Comparison of ENCODE assay signal across 10 cellular contexts in the genomic region with DNA sequence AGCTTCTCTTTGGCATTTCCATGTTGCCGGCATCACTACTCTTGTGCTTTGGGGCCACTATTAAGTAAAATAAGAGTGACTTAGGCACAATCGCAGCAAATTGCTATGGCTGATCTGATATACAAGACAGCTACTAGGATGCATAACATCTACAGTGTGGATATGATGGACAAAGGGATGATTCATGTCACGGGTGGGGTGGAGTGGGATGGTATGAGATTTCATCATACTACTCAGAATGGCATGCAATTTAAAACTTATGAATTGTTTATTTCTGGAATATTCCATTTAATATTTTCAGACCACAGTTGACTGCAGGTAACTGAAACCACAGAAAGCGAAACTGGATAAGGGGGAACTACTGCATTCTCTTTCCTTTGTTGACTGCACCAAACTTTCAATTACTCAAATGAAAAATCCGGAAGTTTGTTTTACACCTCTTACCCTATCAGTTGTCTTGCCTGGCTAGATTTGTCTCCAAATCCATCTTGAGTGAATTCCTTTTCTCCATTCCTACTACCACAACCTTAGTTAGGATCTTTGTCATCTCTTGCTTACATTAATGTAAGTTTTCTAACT.
DNase-seq lines count a peak whose midpoint lies in the region; ATAC-seq lines count a peak whose summit lies in the region.
"Had no signal": no experiment of that assay in that cellular context is flagged by ENCODE, and none has a peak within 500 bp of the region (broad histone marks: within the 10 kb centered on the region; RNA-seq: fewer than 3 reads in every experiment).

No MANE protein-coding gene starts in this region.

- no CpG with 5 or more reads among the region's 5 CpGs for WGBS in trophoblast cell (ENCODE audit: extremely low coverage, insufficient coverage, insufficient read length)

- H3K36me3 ChIP-seq in trophoblast cell (ENCODE audit: control insufficient read depth in 1 of 2, insufficient read depth in 2 of 2, low read length in 2 of 2) = no peaks in the 10 kb centered on the region

- no peak overlapping the region for H2BK5ac ChIP-seq in trophoblast cell (ENCODE audit: low read depth, low read length, poor library complexity)

- no peak overlapping the region for H2BK12ac ChIP-seq in trophoblast cell (ENCODE audit: low read length)

- no peak overlapping the region for H4K8ac ChIP-seq in trophoblast cell (ENCODE audit: low read depth, low read length)

- no peak overlapping the region for H2BK120ac ChIP-seq in trophoblast cell (ENCODE audit: insufficient read depth, low read length, poor library complexity)

- no peak overlapping the region for H4K91ac ChIP-seq in trophoblast cell (ENCODE audit: low read depth, low read length)

- in situ Hi-C loops in SK-MEL-5 (cut with HindIII; ENCODE audit: low pct_unique_long_range_greater_than_20kb, low sequenced_read_pairs) (no loop called here), G401 (cut with HindIII; ENCODE audit: low sequenced_read_pairs) (no loop called here)

- H4K12ac ChIP-seq in trophoblast cell (ENCODE audit: low read depth, low read length) = no peak overlapping the region

- H3K4me2 ChIP-seq in trophoblast cell (ENCODE audit: low read length) = no peak overlapping the region

- H3K4me1 ChIP-seq in trophoblast cell (ENCODE audit: control insufficient read depth in 1 of 2, insufficient read depth in 2 of 2, low read length in 2 of 2) = peaks cover 2 to 4% of the 10 kb centered on the region in 2 experiments

- no peaks in the 10 kb centered on the region for H3K9me3 ChIP-seq in trophoblast cell (ENCODE audit: insufficient read depth, low read depth, low read length)

- H3K4me3 ChIP-seq in trophoblast cell (ENCODE audit: low read depth, low read length) = no peak overlapping the region

- DNase-seq in SK-MEL-5 (ENCODE audit: low read depth, low spot score) (peak; percentile 14), trophoblast cell (peak; percentile 42 to 82), G401 (ENCODE audit: low spot score) (no peak), NCI-H2171 treated with DMSO at 0.1 percent for 48 hours (lab: John Stamatoyannopoulos, UW) (no peak)
- no peak for DNase-seq in stimulated activated naive CD8-positive, alpha-beta T cell treated with anti-CD3 and anti-CD28 coated beads, Interleukin-15, Interleukin-2, amounts not matched to agents 100 U/mL and 50 U/mL, for 24 hours
- DNase-seq: activated naive CD4-positive, alpha-beta T cell treated with anti-CD3 and anti-CD28 coated beads for 36 hours; OCI-M1 had no signal

- H3K23ac ChIP-seq in trophoblast cell (ENCODE audit: low read length) = no peak overlapping the region

- no peak overlapping the region for H3K27ac ChIP-seq in trophoblast cell (ENCODE audit: low read depth, low read length)

- H3K27me3 ChIP-seq in trophoblast cell (ENCODE audit: insufficient read depth, low read length) = no peaks in the 10 kb centered on the region

- no peak overlapping the region for H3K9ac ChIP-seq in trophoblast cell (ENCODE audit: low read length)

- H3K79me1 ChIP-seq in trophoblast cell (ENCODE audit: low read length) = no peaks in the 10 kb centered on the region

- ATAC-seq in GM19463 (IDR thresholded peaks at IDR 0.05; ENCODE audit: unreplicated experiment) = peak; percentile 40
- peak; percentile 54 for ATAC-seq in HG03175 (IDR thresholded peaks at IDR 0.05; ENCODE audit: unreplicated experiment)
- no peak for ATAC-seq in GM19397 (IDR thresholded peaks at IDR 0.05; ENCODE audit: unreplicated experiment)
- no peak for ATAC-seq in stimulated activated naive CD8-positive, alpha-beta T cell treated with anti-CD3 and anti-CD28 coated beads, Interleukin-15, Interleukin-2, amounts not matched to agents 100 U/mL and 50 U/mL, for 24 hours

- H3K18ac ChIP-seq in trophoblast cell (ENCODE audit: low read length) = no peak overlapping the region

- no peak overlapping the region for H2AK5ac ChIP-seq in trophoblast cell (ENCODE audit: low read length)

- no peak overlapping the region for H3K14ac ChIP-seq in trophoblast cell (ENCODE audit: low read length)

- no peak overlapping the region for H3K4ac ChIP-seq in trophoblast cell (ENCODE audit: low read depth, low read length)

- H2AFZ ChIP-seq in trophoblast cell (ENCODE audit: insufficient read depth, low read length, poor library complexity) = no peak overlapping the region

- H3K79me2 ChIP-seq in trophoblast cell (ENCODE audit: control insufficient read depth, insufficient read depth, low read length, poor library complexity) = no peaks in the 10 kb centered on the region

Comparison
In these comparisons a context has a peak if more than half of its experiments do, and no peak if none do; other contexts are left out.
1. ATAC-seq: peak in GM19463 (single experiment) and HG03175 (single experiment); none in GM19397 (single experiment) and stimulated activated naive CD8-positive, alpha-beta T cell treated with anti-CD3 and anti-CD28 coated beads, Interleukin-15, Interleukin-2, amounts not matched to agents 100 U/mL and 50 U/mL, for 24 hours (single experiment).
2. DNase-seq: peak in SK-MEL-5 (single experiment) and trophoblast cell (2 of 2); none in G401 (single experiment), NCI-H2171 treated with DMSO at 0.1 percent for 48 hours (single experiment) and stimulated activated naive CD8-positive, alpha-beta T cell treated with anti-CD3 and anti-CD28 coated beads, Interleukin-15, Interleukin-2, amounts not matched to agents 100 U/mL and 50 U/mL, for 24 hours (single experiment).